ENCODE assay signal across 1 cellular context in the genomic region with DNA sequence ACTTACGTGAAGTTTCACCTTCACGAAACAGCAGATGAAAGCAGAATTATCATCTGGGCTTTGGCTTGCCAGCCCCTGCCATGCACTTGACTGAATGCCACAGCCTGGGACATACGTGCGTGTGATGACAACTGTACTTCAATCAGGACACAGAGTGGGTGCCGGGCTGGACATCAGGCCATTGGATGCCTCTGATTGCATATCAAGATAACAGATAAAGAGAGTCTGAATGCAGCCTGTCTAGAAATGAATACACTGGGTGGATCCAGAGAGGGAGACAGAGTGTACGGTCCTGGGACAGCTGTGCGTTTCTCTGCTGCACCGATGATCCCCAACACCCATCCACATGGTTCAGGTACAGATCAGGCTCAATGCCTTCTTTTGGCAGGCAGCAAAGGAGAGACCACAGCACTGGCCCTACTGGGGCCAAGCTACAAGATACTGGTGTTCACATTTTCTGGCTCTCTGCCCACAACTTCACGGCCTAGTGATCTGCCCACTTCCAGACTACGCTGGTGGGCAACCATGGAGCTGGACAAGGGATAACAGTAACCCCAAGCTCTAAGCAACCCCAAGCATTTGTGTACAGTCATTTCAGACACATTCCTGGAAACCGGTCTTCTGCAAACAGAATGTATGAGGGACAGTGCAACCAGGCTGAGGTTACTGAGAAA.
TF ChIP-seq lines count a peak whose summit lies in the region.

No MANE protein-coding gene starts in this region.

TF ChIP-seq in endothelial cell of umbilical vein, 7 proteins besides CTCF, POLR2A, EP300 and RAD21:
- TF ChIP-seq EZH2 (IDR thresholded peaks at IDR 0.05; ENCODE audit: borderline replicate concordance, low read depth, low read length, severe bottlenecking) (no peak), GATA2 (IDR thresholded peaks at IDR 0.05; ENCODE audit: insufficient read depth, insufficient read length, low read depth, low read length) (peak; percentile 54)
